Comparison of ENCODE assay signal across 8 cellular contexts in the genomic region with DNA sequence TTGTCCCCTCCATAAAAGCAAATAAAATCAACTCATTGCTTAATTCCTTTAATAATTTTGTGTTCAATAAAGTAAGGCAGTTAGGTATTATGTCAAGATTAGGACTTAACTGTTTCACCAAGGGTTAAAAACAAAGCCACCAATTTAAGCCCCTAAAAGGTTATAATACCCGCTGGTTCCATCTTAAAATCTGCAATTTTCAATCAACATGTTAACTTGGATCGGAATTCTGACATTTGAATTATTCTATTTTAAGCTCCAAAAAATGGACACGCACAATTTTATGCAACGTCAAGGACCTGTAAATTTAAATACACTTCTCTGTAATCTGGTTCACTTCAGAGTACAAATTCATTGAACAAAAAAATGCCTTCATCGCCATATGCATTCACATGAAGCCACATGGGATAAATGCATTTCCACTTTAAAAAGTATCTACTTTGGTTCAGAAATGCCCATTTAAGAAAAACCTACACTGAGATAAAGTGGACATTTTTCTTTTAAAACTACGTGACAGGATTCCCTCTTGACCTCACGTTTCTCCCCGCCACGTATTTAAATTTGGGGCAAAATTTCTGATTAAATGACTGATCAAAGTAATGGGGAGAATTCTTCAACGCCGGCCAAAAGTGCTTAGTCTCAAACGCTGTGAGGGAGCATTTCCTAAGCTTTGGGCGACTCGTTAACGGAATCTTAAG. TPM values are rescaled to one million over a fixed set of nuclear protein-coding genes. Genes with fewer than 3 reads are reported as not detected.
DNase-seq lines count a peak whose midpoint lies in the region; ATAC-seq and TF ChIP-seq lines count a peak whose summit lies in the region.

No MANE protein-coding gene starts in this region.

- H2AFZ ChIP-seq in trophoblast cell (ENCODE audit: insufficient read depth, low read length, poor library complexity), result peak overlapping the region; percentile 93

- TF ChIP-seq POLR2A in esophagus muscularis mucosa (IDR thresholded peaks at IDR 0.05; ENCODE audit: low read depth), result no peak

- H2BK5ac ChIP-seq in trophoblast cell (ENCODE audit: low read depth, low read length, poor library complexity), result peak overlapping the region; percentile 98

- peak overlapping the region; percentile 94 for H4K12ac ChIP-seq in trophoblast cell (ENCODE audit: low read depth, low read length)

- H2BK120ac ChIP-seq in trophoblast cell (ENCODE audit: insufficient read depth, low read length, poor library complexity), result peak overlapping the region; percentile 83

- peak overlapping the region; percentile 92 for H2AK5ac ChIP-seq in trophoblast cell (ENCODE audit: low read length)

- in situ Hi-C loops in GM13977 (cut with MboI; ENCODE audit: low pct_unique_long_range_greater_than_20kb, low sequenced_read_pairs, unreplicated experiment), result no loop called here

- no peaks in the 10 kb centered on the region for H3K9me3 Mint-ChIP-seq in activated CD8-positive, alpha-beta memory T cell treated with anti-CD3 and anti-CD28 coated beads, Interleukin-2, amount 10 ng/mL, durations not matched to agents 7 days and 5 days (ENCODE audit: low read depth)

- peaks cover 12% of the 10 kb centered on the region for H3K36me3 Mint-ChIP-seq in activated CD8-positive, alpha-beta memory T cell treated with anti-CD3 and anti-CD28 coated beads, Interleukin-2, amount 10 ng/mL, durations not matched to agents 7 days and 5 days

- H3K36me3 ChIP-seq in SJSA1 (no peaks in the 10 kb centered on the region; the same call in 1 of the 2 replicates), esophagus muscularis mucosa (no peaks in the 10 kb centered on the region), trophoblast cell (ENCODE audit: control insufficient read depth in 1 of 2, insufficient read depth in 2 of 2, low read length in 2 of 2) (no peaks in the 10 kb centered on the region)

- TF ChIP-seq CTCF in esophagus muscularis mucosa (IDR thresholded peaks at IDR 0.05), result no peak
- TF ChIP-seq CTCF in GM13977 (IDR thresholded peaks at IDR 0.05; ENCODE audit: extremely low read depth, insufficient read depth, missing control alignments), result no peak

- peak overlapping the region; percentile 93 for H3K4ac ChIP-seq in trophoblast cell (ENCODE audit: low read depth, low read length)

- H3K79me2 ChIP-seq in trophoblast cell (ENCODE audit: control insufficient read depth, insufficient read depth, low read length, poor library complexity), result peaks cover 11% of the 10 kb centered on the region

- peak overlapping the region; percentile 81 for H3K4me3 Mint-ChIP-seq in activated CD8-positive, alpha-beta memory T cell treated with anti-CD3 and anti-CD28 coated beads, Interleukin-2, amount 10 ng/mL, durations not matched to agents 7 days and 5 days

- intact Hi-C loops in esophagus muscularis mucosa (cut with DNase I), result loop anchor here (10.0 kb wide), 1 partner anchor 334 kb away; no protein-coding TSS in a partner anchor

- H3K27me3 ChIP-seq in SJSA1 (replicated peaks) (no peaks in the 10 kb centered on the region), esophagus muscularis mucosa (no peaks in the 10 kb centered on the region), trophoblast cell (ENCODE audit: insufficient read depth, low read length) (no peaks in the 10 kb centered on the region)

- H3K14ac ChIP-seq in trophoblast cell (ENCODE audit: low read length), result peak overlapping the region; percentile 92

- H3K27me3 Mint-ChIP-seq in activated CD8-positive, alpha-beta memory T cell treated with anti-CD3 and anti-CD28 coated beads, Interleukin-2, amount 10 ng/mL, durations not matched to agents 7 days and 5 days, result no peaks in the 10 kb centered on the region

- no peaks in the 10 kb centered on the region for H3K9me3 ChIP-seq in SJSA1 (replicated peaks)
- no peaks in the 10 kb centered on the region for H3K9me3 ChIP-seq in esophagus muscularis mucosa
- no peaks in the 10 kb centered on the region for H3K9me3 ChIP-seq in trophoblast cell (ENCODE audit: insufficient read depth, low read depth, low read length)

- peak overlapping the region; percentile 82 for H3K9ac ChIP-seq in trophoblast cell (ENCODE audit: low read length)

- DNase-seq in activated CD8-positive, alpha-beta memory T cell treated with anti-CD3 and anti-CD28 coated beads, Interleukin-2, amount 10 ng/mL, durations not matched to agents 7 days and 5 days, result no peak
- DNase-seq in activated CD8-positive, alpha-beta memory T cell treated with anti-CD3 and anti-CD28 coated beads, Interleukin-2, amount 50 U/mL, for 4 hours, result no peak
- DNase-seq in SJSA1 (ENCODE audit: low read depth in 1 of 2, low spot score in 2 of 2), result no peak
- no peak for DNase-seq in esophagus muscularis mucosa (ENCODE audit: extremely low spot score)
- no peak for DNase-seq in trophoblast cell
- no peak for DNase-seq in GOT3 (lab: John Stamatoyannopoulos, UW)
- no peak for DNase-seq in GM13977 (ENCODE audit: low spot score)

- no peak overlapping the region for H2BK12ac ChIP-seq in trophoblast cell (ENCODE audit: low read length)

- H3K4me1 ChIP-seq in SJSA1 (replicated peaks), result peaks cover 17% of the 10 kb centered on the region
- H3K4me1 ChIP-seq in esophagus muscularis mucosa, result peaks cover 4 to 38% (median 37%) of the 10 kb centered on the region in 4 donors
- H3K4me1 ChIP-seq in trophoblast cell (ENCODE audit: control insufficient read depth in 1 of 2, insufficient read depth in 2 of 2, low read length in 2 of 2), result peaks cover 0 to 2% of the 10 kb centered on the region in 2 experiments

- H3K27ac Mint-ChIP-seq in activated CD8-positive, alpha-beta memory T cell treated with anti-CD3 and anti-CD28 coated beads, Interleukin-2, amount 10 ng/mL, durations not matched to agents 7 days and 5 days, result peak overlapping the region; percentile 98

- H4K8ac ChIP-seq in trophoblast cell (ENCODE audit: low read depth, low read length), result peak overlapping the region; percentile 98

- peak overlapping the region; percentile 96 for H3K18ac ChIP-seq in trophoblast cell (ENCODE audit: low read length)

- peak overlapping the region; percentile 59 for H3K4me2 ChIP-seq in trophoblast cell (ENCODE audit: low read length)

- WGBS in esophagus muscularis mucosa, result 1% methylated on average over 15 of the region's 15 CpGs
- no CpG with 5 or more reads among the region's 15 CpGs for whole genome bisulfite sequencing in trophoblast cell (ENCODE audit: extremely low coverage, insufficient coverage, insufficient read length)

- H3K4me3 ChIP-seq in SJSA1, result peak overlapping the region; percentile 55
- H3K4me3 ChIP-seq in esophagus muscularis mucosa, result peak overlapping the region; percentile 60 to 92 (median 82)
- H3K4me3 ChIP-seq in trophoblast cell (ENCODE audit: low read depth, low read length), result peak overlapping the region; percentile 69

- peaks cover 40% of the 10 kb centered on the region for H3K4me1 Mint-ChIP-seq in activated CD8-positive, alpha-beta memory T cell treated with anti-CD3 and anti-CD28 coated beads, Interleukin-2, amount 10 ng/mL, durations not matched to agents 7 days and 5 days

- no peak for ATAC-seq in activated CD8-positive, alpha-beta memory T cell treated with anti-CD3 and anti-CD28 coated beads, Interleukin-2, amount 10 ng/mL, durations not matched to agents 7 days and 5 days
- no peak for ATAC-seq in GM18498 (IDR thresholded peaks at IDR 0.05; ENCODE audit: unreplicated experiment)

- peak overlapping the region; percentile 91 for H4K91ac ChIP-seq in trophoblast cell (ENCODE audit: low read depth, low read length)

- peaks cover 9% of the 10 kb centered on the region for H3K79me1 ChIP-seq in trophoblast cell (ENCODE audit: low read length)

- TF ChIP-seq EP300 in esophagus muscularis mucosa (IDR thresholded peaks at IDR 0.05), result no peak

- no peak overlapping the region for H3K23ac ChIP-seq in trophoblast cell (ENCODE audit: low read length)

- H3K27ac ChIP-seq in SJSA1, result peak overlapping the region; percentile 97
- peak overlapping the region; percentile 90 to 91 (median 90) for H3K27ac ChIP-seq in esophagus muscularis mucosa (replicated peaks in 1 of 4)
- peak overlapping the region; percentile 98 for H3K27ac ChIP-seq in trophoblast cell (ENCODE audit: low read depth, low read length)

- CTCF ChIA-PET in activated CD8-positive, alpha-beta memory T cell treated with anti-CD3 and anti-CD28 coated beads, Interleukin-2, amount 10 ng/mL, durations not matched to agents 7 days and 5 days (lab: Charles Lee), result interaction anchor here (1.0 to 1.8 kb wide), 5 partner anchors 16 to 139 kb away, joined by 3 to 5 read pairs (median 3); partner anchors contain the start of gene MACIR

RNA-seq across cellular contexts. Expression of gene GIN1, which starts 0.7 kb away (rescaled TPM):
- total RNA-seq in activated CD8-positive, alpha-beta memory T cell treated with anti-CD3 and anti-CD28 coated beads, Interleukin-2, amount 10 ng/mL, durations not matched to agents 7 days and 5 days, result 10 to 100 TPM; 10.1 to 10.8 TPM
- 6.6 and 12.4 TPM in 2 replicates for total RNA-seq in SJSA1 (2014; rRNA removed; shearing (Covaris generic))
- total RNA-seq in esophagus muscularis mucosa, result 10 to 100 TPM in 1 of 4 donors, 1 to 10 TPM in 3; 4.4 to 10.4 (median 7.2) TPM
- 4.5 TPM in 2 replicates for polyA plus RNA-seq in trophoblast cell (2013)

RNA-seq across cellular contexts. Expression of gene PPIP5K2, which starts 0.9 kb away (rescaled TPM):
- 10 to 100 TPM; 61.4 to 62.6 TPM for total RNA-seq in activated CD8-positive, alpha-beta memory T cell treated with anti-CD3 and anti-CD28 coated beads, Interleukin-2, amount 10 ng/mL, durations not matched to agents 7 days and 5 days
- 115 and 118 TPM in 2 replicates for total RNA-seq in SJSA1 (2014; rRNA removed; shearing (Covaris generic))
- 10 to 100 TPM; 15.6 to 21.6 (median 17.3) TPM for total RNA-seq in esophagus muscularis mucosa
- 48.8 and 52.4 TPM in 2 replicates for polyA plus RNA-seq in trophoblast cell (2013)
